ENCODE assay signal across 1 cellular context in genomic region chr9:113222482-113222841, GRCh38.
TF ChIP-seq lines count a peak whose summit lies in the region.

No MANE protein-coding gene starts in this region.

TF ChIP-seq in K562, 482 proteins besides CTCF, POLR2A, EP300 and RAD21 (continues in another document):
- TF ChIP-seq TRIM28 (IDR thresholded peaks at IDR 0.05) (no peak), SRF (CRISPR knock-in tag; IDR thresholded peaks at IDR 0.05) (no peak), ATF7 (IDR thresholded peaks at IDR 0.05) (peak; percentile 51), HNRNPL (IDR thresholded peaks at IDR 0.05; ENCODE audit: low read depth, low read length) (no peak), CREB3L1 (IDR thresholded peaks at IDR 0.05; ENCODE audit: borderline replicate concordance, low read depth) (peak; percentile 89; the same call in 1 of the 2 replicates), JUND (IDR thresholded peaks at IDR 0.05; ENCODE audit: borderline replicate concordance, low read depth, low read length) (peak; percentile 53; the same call in 1 of the 2 replicates), JUND (tag; IDR thresholded peaks at IDR 0.05; ENCODE audit: borderline replicate concordance, low read depth, low read length) (no peak), CEBPB (tag; IDR thresholded peaks at IDR 0.05) (peak; percentile 52; the same call in 1 of the 2 replicates), ZNF778 (CRISPR knock-in tag; IDR thresholded peaks at IDR 0.05) (no peak), RREB1 (CRISPR knock-in tag; IDR thresholded peaks at IDR 0.05) (0 out of 2 replicates have a peak, but pooled peaks have one; percentile 12), KDM1A (IDR thresholded peaks at IDR 0.05) (no peak), ZBTB40 (IDR thresholded peaks at IDR 0.05) (0 out of 2 replicates have a peak, but pooled peaks have one; percentile 24), ZBTB40 (CRISPR knock-in tag; IDR thresholded peaks at IDR 0.05) (no peak), CEBPG (CRISPR knock-in tag; IDR thresholded peaks at IDR 0.05) (peak; percentile 91), CEBPG (tag; conservative IDR thresholded peaks at IDR 0.05 in 1 of 2, IDR thresholded peaks at IDR 0.05 in 1 of 2) (peak; percentile 79 to 91), ETV1 (tag; conservative IDR thresholded peaks at IDR 0.05; ENCODE audit: low read depth) (peak; percentile 60), SMAD4 (CRISPR knock-in tag; conservative IDR thresholded peaks at IDR 0.05) (0 out of 2 replicates have a peak, but pooled peaks have one; percentile 36), SRSF9 (IDR thresholded peaks at IDR 0.05; ENCODE audit: borderline replicate concordance, low read depth, low read length) (no peak), ZSCAN32 (CRISPR knock-in tag; IDR thresholded peaks at IDR 0.05) (0 out of 2 replicates have a peak, but pooled peaks have one; percentile 21), EP400 (IDR thresholded peaks at IDR 0.05) (peak; percentile 45; the same call in 1 of the 2 replicates), POLR2B (IDR thresholded peaks at IDR 0.05; ENCODE audit: low read depth, partially characterized antibody) (peak; percentile 31), HMBOX1 (IDR thresholded peaks at IDR 0.05) (peak; percentile 72; the same call in 1 of the 2 replicates), DEAF1 (CRISPR knock-in tag; IDR thresholded peaks at IDR 0.05) (no peak)
- TF ChIP-seq, protein P1, sequence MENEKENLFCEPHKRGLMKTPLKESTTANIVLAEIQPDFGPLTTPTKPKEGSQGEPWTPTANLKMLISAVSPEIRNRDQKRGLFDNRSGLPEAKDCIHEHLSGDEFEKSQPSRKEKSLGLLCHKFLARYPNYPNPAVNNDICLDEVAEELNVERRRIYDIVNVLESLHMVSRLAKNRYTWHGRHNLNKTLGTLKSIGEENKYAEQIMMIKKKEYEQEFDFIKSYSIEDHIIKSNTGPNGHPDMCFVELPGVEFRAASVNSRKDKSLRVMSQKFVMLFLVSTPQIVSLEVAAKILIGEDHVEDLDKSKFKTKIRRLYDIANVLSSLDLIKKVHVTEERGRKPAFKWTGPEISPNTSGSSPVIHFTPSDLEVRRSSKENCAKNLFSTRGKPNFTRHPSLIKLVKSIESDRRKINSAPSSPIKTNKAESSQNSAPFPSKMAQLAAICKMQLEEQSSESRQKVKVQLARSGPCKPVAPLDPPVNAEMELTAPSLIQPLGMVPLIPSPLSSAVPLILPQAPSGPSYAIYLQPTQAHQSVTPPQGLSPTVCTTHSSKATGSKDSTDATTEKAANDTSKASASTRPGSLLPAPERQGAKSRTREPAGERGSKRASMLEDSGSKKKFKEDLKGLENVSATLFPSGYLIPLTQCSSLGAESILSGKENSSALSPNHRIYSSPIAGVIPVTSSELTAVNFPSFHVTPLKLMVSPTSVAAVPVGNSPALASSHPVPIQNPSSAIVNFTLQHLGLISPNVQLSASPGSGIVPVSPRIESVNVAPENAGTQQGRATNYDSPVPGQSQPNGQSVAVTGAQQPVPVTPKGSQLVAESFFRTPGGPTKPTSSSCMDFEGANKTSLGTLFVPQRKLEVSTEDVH (IDR thresholded peaks at IDR 0.05; ENCODE audit: low read depth, partially characterized antibody) = peak; percentile 62
- TF ChIP-seq, protein P2, sequence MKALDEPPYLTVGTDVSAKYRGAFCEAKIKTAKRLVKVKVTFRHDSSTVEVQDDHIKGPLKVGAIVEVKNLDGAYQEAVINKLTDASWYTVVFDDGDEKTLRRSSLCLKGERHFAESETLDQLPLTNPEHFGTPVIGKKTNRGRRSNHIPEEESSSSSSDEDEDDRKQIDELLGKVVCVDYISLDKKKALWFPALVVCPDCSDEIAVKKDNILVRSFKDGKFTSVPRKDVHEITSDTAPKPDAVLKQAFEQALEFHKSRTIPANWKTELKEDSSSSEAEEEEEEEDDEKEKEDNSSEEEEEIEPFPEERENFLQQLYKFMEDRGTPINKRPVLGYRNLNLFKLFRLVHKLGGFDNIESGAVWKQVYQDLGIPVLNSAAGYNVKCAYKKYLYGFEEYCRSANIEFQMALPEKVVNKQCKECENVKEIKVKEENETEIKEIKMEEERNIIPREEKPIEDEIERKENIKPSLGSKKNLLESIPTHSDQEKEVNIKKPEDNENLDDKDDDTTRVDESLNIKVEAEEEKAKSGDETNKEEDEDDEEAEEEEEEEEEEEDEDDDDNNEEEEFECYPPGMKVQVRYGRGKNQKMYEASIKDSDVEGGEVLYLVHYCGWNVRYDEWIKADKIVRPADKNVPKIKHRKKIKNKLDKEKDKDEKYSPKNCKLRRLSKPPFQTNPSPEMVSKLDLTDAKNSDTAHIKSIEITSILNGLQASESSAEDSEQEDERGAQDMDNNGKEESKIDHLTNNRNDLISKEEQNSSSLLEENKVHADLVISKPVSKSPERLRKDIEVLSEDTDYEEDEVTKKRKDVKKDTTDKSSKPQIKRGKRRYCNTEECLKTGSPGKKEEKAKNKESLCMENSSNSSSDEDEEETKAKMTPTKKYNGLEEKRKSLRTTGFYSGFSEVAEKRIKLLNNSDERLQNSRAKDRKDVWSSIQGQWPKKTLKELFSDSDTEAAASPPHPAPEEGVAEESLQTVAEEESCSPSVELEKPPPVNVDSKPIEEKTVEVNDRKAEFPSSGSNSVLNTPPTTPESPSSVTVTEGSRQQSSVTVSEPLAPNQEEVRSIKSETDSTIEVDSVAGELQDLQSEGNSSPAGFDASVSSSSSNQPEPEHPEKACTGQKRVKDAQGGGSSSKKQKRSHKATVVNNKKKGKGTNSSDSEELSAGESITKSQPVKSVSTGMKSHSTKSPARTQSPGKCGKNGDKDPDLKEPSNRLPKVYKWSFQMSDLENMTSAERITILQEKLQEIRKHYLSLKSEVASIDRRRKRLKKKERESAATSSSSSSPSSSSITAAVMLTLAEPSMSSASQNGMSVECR (CRISPR knock-in tag; IDR thresholded peaks at IDR 0.05) = no peak
